Comparison of ENCODE assay signal across 19 cellular contexts in the genomic region with DNA sequence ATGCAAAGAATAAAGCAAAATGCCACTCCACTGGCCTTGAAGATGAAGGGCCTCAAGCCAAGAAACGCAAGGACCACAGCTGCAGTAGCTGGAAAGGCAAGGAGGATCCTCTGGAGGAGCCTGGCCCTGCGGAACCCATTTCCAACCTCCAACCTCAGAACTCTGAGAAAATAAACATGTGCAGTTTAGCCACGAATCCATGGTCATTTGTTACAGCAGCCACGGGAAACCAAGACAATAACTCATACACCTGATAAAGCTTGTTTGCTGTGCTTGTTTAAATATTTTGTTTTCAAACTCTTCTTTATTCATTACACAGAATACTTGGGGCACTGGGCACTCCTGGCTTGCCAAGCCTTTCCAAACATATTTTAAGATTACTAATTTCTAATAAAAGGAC. TPM values are rescaled to one million over a fixed set of nuclear protein-coding genes. Genes with fewer than 3 reads are reported as not detected.
DNase-seq lines count a peak whose midpoint lies in the region; ATAC-seq, FAIRE-seq and TF ChIP-seq lines count a peak whose summit lies in the region.
"Had no signal": no experiment of that assay in that cellular context is flagged by ENCODE, and none has a peak within 500 bp of the region (broad histone marks: within the 10 kb centered on the region; RNA-seq: fewer than 3 reads in every experiment).

No MANE protein-coding gene starts in this region.

- ATAC-seq in GM23338, result no peak
- no peak for ATAC-seq in GM21825 (IDR thresholded peaks at IDR 0.05; ENCODE audit: unreplicated experiment)
- ATAC-seq: activated naive CD8-positive, alpha-beta T cell treated with anti-CD3 and anti-CD28 coated beads, Interleukin-2, amount 50 U/mL, for 24 hours had no signal

- H3K4me1 Mint-ChIP-seq in GM23338, result peaks cover 36% of the 10 kb centered on the region

- no peaks in the 10 kb centered on the region for H3K79me2 ChIP-seq in GM23338 (replicated peaks; ENCODE audit: insufficient read depth)

- no peaks in the 10 kb centered on the region for H3K36me3 Mint-ChIP-seq in GM23338 (ENCODE audit: low read depth)

- H3K9me3 ChIP-seq in stomach (no peaks in the 10 kb centered on the region), kidney (ENCODE audit: control insufficient read depth in 1 of 2, low read length in 2 of 2) (no peaks in the 10 kb centered on the region)
- H3K9me3 ChIP-seq: BLaER1 treated with 17β-estradiol and CSF1 and Interleukin-3, amounts not matched to agents 10 nM and 100 nM; heart left ventricle had no signal

- no peaks in the 10 kb centered on the region for H3K27me3 ChIP-seq in GM23338 (ENCODE audit: insufficient read depth)
- H3K27me3 ChIP-seq in stomach, result no peaks in the 10 kb centered on the region
- H3K27me3 ChIP-seq: heart left ventricle had no signal

- no peak for TF ChIP-seq EP300 in stomach (IDR thresholded peaks at IDR 0.05)

- no peaks in the 10 kb centered on the region for H3K36me3 ChIP-seq in GM23338 (ENCODE audit: insufficient read depth)
- peaks cover 10 to 36% (median 26%) of the 10 kb centered on the region in 4 donors for H3K36me3 ChIP-seq in stomach
- H3K36me3 ChIP-seq in kidney (ENCODE audit: control insufficient read depth in 1 of 2, insufficient read depth in 2 of 2, low read length in 2 of 2), result no peaks in the 10 kb centered on the region

- no peak overlapping the region for H2AFZ ChIP-seq in GM23338
- H2AFZ ChIP-seq: parathyroid adenoma had no signal

- TF ChIP-seq CTCF in GM23338 (conservative IDR thresholded peaks at IDR 0.05; ENCODE audit: low read depth in 2 of 2) (no peak), WI38 (IDR thresholded peaks at IDR 0.05; ENCODE audit: low read depth, low read length) (no peak), stomach (IDR thresholded peaks at IDR 0.05) (no peak), kidney (IDR thresholded peaks at IDR 0.05; ENCODE audit: borderline replicate concordance, extremely low read depth, insufficient read depth) (no peak)

- H3K4me3 ChIP-seq in GM23338 (no peak overlapping the region), WI38 (ENCODE audit: low read depth, low read length) (peak overlapping the region; percentile 3), stomach (peak overlapping the region in 2 of 4 donors; percentile 15 to 34), kidney (ENCODE audit: low read length in 2 of 2) (no peak overlapping the region)
- H3K4me3 ChIP-seq: BLaER1 treated with 17β-estradiol and CSF1 and Interleukin-3, amounts not matched to agents 10 nM and 100 nM; heart left ventricle had no signal

- no peaks in the 10 kb centered on the region for H4K20me1 ChIP-seq in GM23338 (replicated peaks; ENCODE audit: insufficient read depth)

- intact Hi-C loops in stomach (cut with DNase I; ENCODE audit: low total_unique reads), result no loop called here
- intact Hi-C loops in kidney (cut with DNase I), result no loop called here

- H3K4me1 ChIP-seq in GM23338 (ENCODE audit: insufficient read depth) (peaks cover 32% of the 10 kb centered on the region), stomach (peaks cover 38 to 79% (median 66%) of the 10 kb centered on the region in 4 donors), kidney (ENCODE audit: control insufficient read depth in 1 of 2, insufficient read depth in 1 of 2, low read depth in 1 of 2, low read length in 2 of 2) (peaks cover 17 to 20% of the 10 kb centered on the region in 2 donors)

- FAIRE-seq in kidney (lab: Jason Lieb, UNC), result no peak

- no peak overlapping the region for H3K27ac Mint-ChIP-seq in GM23338
- H3K27ac Mint-ChIP-seq: activated naive CD8-positive, alpha-beta T cell treated with anti-CD3 and anti-CD28 coated beads, Interleukin-2, amount 50 U/mL, for 24 hours; stimulated activated naive CD8-positive, alpha-beta T cell treated with anti-CD3 and anti-CD28 coated beads, Interleukin-15, Interleukin-2, amounts not matched to agents 100 ng/mL and 50 ng/mL, for 24 hours had no signal

- 16 to 29% (median 28%) methylated on average over 4 of the region's 4 CpGs for WGBS in stomach, 5 donors

- H3F3A ChIP-seq in GM23338 (replicated peaks; ENCODE audit: low read depth), result peaks cover 14% of the 10 kb centered on the region; the same call in 1 of the 2 replicates

- no peak overlapping the region for H3K9ac ChIP-seq in kidney (ENCODE audit: low read length in 2 of 2)
- H3K9ac ChIP-seq: BLaER1 treated with 17β-estradiol and CSF1 and Interleukin-3, amounts not matched to agents 10 nM and 100 nM; parathyroid adenoma had no signal

- DNase-seq in GM23338 (ENCODE audit: low spot score), result no peak
- peak; percentile 19 for DNase-seq in iris pigment epithelial cell (ENCODE audit: low read depth)
- DNase-seq in stomach, result no peak
- no peak for DNase-seq in NCI-H1417 (lab: John Stamatoyannopoulos, UW)
- DNase-seq in NOMO-1 treated with DMSO at 0.1 percent for 48 hours (lab: John Stamatoyannopoulos, UW; ENCODE audit: unreplicated experiment), result no peak
- DNase-seq in kidney, result no peak
- DNase-seq: activated CD4-positive, alpha-beta T cell treated with anti-CD3 and anti-CD28 coated beads, Interleukin-2, amount 50 U/mL, for 4 hours; activated naive CD8-positive, alpha-beta T cell treated with anti-CD3 and anti-CD28 coated beads, Interleukin-2, amount 50 U/mL, for 24 hours; activated T-cell treated with anti-CD3 and anti-CD28 coated beads, Interleukin-2, amount 50 U/mL, for 48 hours; cerebellar nuclear complex; DMS153; heart left ventricle; NCI-H1930; NCI-H510A treated with DMSO at 0.1 percent for 48 hours had no signal

- H3K4me3 Mint-ChIP-seq in GM23338, result no peak overlapping the region
- H3K4me3 Mint-ChIP-seq: activated naive CD8-positive, alpha-beta T cell treated with anti-CD3 and anti-CD28 coated beads, Interleukin-2, amount 50 U/mL, for 24 hours; stimulated activated naive CD8-positive, alpha-beta T cell treated with anti-CD3 and anti-CD28 coated beads, Interleukin-15, Interleukin-2, amounts not matched to agents 100 ng/mL and 50 ng/mL, for 24 hours had no signal

- H3K27me3 Mint-ChIP-seq in GM23338 (ENCODE audit: insufficient read depth, low read depth, poor library complexity), result peaks cover 2% of the 10 kb centered on the region
- H3K27me3 Mint-ChIP-seq: activated naive CD8-positive, alpha-beta T cell treated with anti-CD3 and anti-CD28 coated beads, Interleukin-2, amount 50 U/mL, for 24 hours; stimulated activated naive CD8-positive, alpha-beta T cell treated with anti-CD3 and anti-CD28 coated beads, Interleukin-15, Interleukin-2, amounts not matched to agents 100 ng/mL and 50 ng/mL, for 24 hours had no signal

- no peak for TF ChIP-seq POLR2A in stomach (IDR thresholded peaks at IDR 0.05)

- H3K9me2 ChIP-seq in GM23338 (ENCODE audit: insufficient read depth), result no peaks in the 10 kb centered on the region

- H3K9me3 Mint-ChIP-seq in GM23338, result no peaks in the 10 kb centered on the region
- H3K9me3 Mint-ChIP-seq: activated naive CD8-positive, alpha-beta T cell treated with anti-CD3 and anti-CD28 coated beads, Interleukin-2, amount 50 U/mL, for 24 hours; stimulated activated naive CD8-positive, alpha-beta T cell treated with anti-CD3 and anti-CD28 coated beads, Interleukin-15, Interleukin-2, amounts not matched to agents 100 ng/mL and 50 ng/mL, for 24 hours had no signal

- H3K4me2 ChIP-seq in GM23338, result 0 out of 2 replicates have a peak overlapping the region, but pooled peaks have one; percentile 24

- H3K27ac ChIP-seq in GM23338 (ENCODE audit: low read depth) (peak overlapping the region; percentile 70; the same call in 1 of the 2 replicates), stomach (peak overlapping the region; percentile 58 to 83 (median 76)), kidney (ENCODE audit: low read depth in 2 of 2, low read length in 2 of 2) (no peak overlapping the region)
- H3K27ac ChIP-seq: BLaER1 treated with 17β-estradiol and CSF1 and Interleukin-3, amounts not matched to agents 10 nM and 100 nM had no signal

TF ChIP-seq in GM23338, 12 proteins besides CTCF, POLR2A, EP300 and RAD21 (continues in another document):
- TF ChIP-seq CREB1 (CRISPR knock-in tag; IDR thresholded peaks at IDR 0.05; ENCODE audit: low read depth), result no peak
- TF ChIP-seq NANOG (IDR thresholded peaks at IDR 0.05; ENCODE audit: borderline replicate concordance), result no peak
- TF ChIP-seq ZNF114 (CRISPR knock-in tag; IDR thresholded peaks at IDR 0.05), result no peak

RNA-seq across cellular contexts. Expression of a gene that starts 10.4 kb away (rescaled TPM):
- 37.6 and 38.5 TPM in 2 replicates for total RNA-seq in GM23338 (2014; rRNA removed; shearing (Covaris generic))
- polyA plus RNA-seq in GM23338 (2016; fragmentation: Nextera tagmentation; extraction: Ambion mirVana), result 25.9 and 26.0 TPM in 2 replicates
- total RNA-seq in stomach, result 100 to 1,000 TPM in 4 of 5 donors, 10 to 100 TPM in 1; 79.1 to 208 (median 160) TPM
- 100 to 1,000 TPM in 2 of 3 donors, 10 to 100 TPM in 1; 93.1 to 281 (median 144) TPM for polyA plus RNA-seq in stomach
- total RNA-seq in kidney, result 136 TPM
- 212 TPM for polyA plus RNA-seq in kidney (ENCODE audit: insufficient read depth, low read depth, low replicate concordance)

RNA-seq across cellular contexts. Expression of a gene that starts 38.8 kb away (rescaled TPM):
- total RNA-seq in GM23338 (2014; rRNA removed; shearing (Covaris generic)), result 117 and 125 TPM in 2 replicates
- 159 and 173 TPM in 2 replicates for polyA plus RNA-seq in GM23338 (2016; fragmentation: Nextera tagmentation; extraction: Ambion mirVana)
- total RNA-seq in stomach, result 10 to 100 TPM in 1 of 5 donors, 1 to 10 TPM in 2, under 1 TPM in 1, not detected in 1; 0.87 to 35.5 (median 5.5) TPM
- polyA plus RNA-seq in stomach, result 10 to 100 TPM; 28.3 to 43.1 (median 41.9) TPM
- 37.0 TPM for total RNA-seq in kidney
- polyA plus RNA-seq in kidney (ENCODE audit: insufficient read depth, low read depth, low replicate concordance), result 291 TPM

RNA-seq across cellular contexts. Expression of a gene that starts 57.8 kb away (rescaled TPM):
- total RNA-seq in GM23338 (2014; rRNA removed; shearing (Covaris generic)), result 65.0 and 71.3 TPM in 2 replicates
- polyA plus RNA-seq in GM23338 (2016; fragmentation: Nextera tagmentation; extraction: Ambion mirVana), result 46.6 and 47.4 TPM in 2 replicates
- total RNA-seq in stomach, result 1 to 10 TPM in 3 of 5 donors, under 1 TPM in 1, not detected in 1; 0.58 to 9.4 (median 2.8) TPM
- polyA plus RNA-seq in stomach, result 1 to 10 TPM; 2.0 to 3.5 (median 2.1) TPM
- total RNA-seq in kidney, result 13.4 TPM
- polyA plus RNA-seq in kidney (ENCODE audit: insufficient read depth, low read depth, low replicate concordance), result 4.0 TPM

Comparison
In these comparisons a context has a peak if more than half of its experiments do, and no peak if none do; other contexts are left out.
1. H3K27ac ChIP-seq: peak in GM23338 (single experiment) and stomach (5 of 5); none in kidney (0 of 2).